Comparison of ENCODE assay signal across 8 cellular contexts in genomic region chr20:20237093-20237959, GRCh38.
DNase-seq lines count a peak whose midpoint lies in the region; ATAC-seq, FAIRE-seq and TF ChIP-seq lines count a peak whose summit lies in the region.

No MANE protein-coding gene starts in this region.

- H3K27ac ChIP-seq in PC-9: no peak overlapping the region
- no peak overlapping the region for H3K27ac ChIP-seq in HepG2 (ENCODE audit: extremely low read length, insufficient read depth, low read length)
- no peak overlapping the region for H3K27ac ChIP-seq in thoracic aorta

- no peaks in the 10 kb centered on the region for H3K9me2 ChIP-seq in PC-9 (ENCODE audit: insufficient read depth)

- H3K4me1 ChIP-seq in PC-9 (replicated peaks; ENCODE audit: insufficient read depth) (no peaks in the 10 kb centered on the region), HepG2 (ENCODE audit: insufficient read depth, low read length) (no peaks in the 10 kb centered on the region), thoracic aorta (ENCODE audit: control insufficient read depth in 1 of 2, low read depth in 2 of 2) (peaks cover 0 to 4% of the 10 kb centered on the region in 2 donors)

- peak; percentile 1 to 16 for DNase-seq in AML-193 (lab: John Stamatoyannopoulos, UW)
- DNase-seq in GM12892 (ENCODE audit: insufficient read length): peak; percentile 32
- DNase-seq in PC-9: peak in 1 of 2 experiments; percentile 21
- peak; percentile 47 for DNase-seq in cerebellar cortex (ENCODE audit: low spot score)
- DNase-seq in HepG2 (ENCODE audit: low spot score): peak; percentile 55
- DNase-seq in thoracic aorta (ENCODE audit: low spot score): no peak
- no peak for DNase-seq in cortex of kidney (lab: John Stamatoyannopoulos, UW)

- CTCF ChIA-PET in PC-9 (lab: Charles Lee) (interaction anchor here (0.7 kb wide), 1 partner anchor 481 kb away, joined by 3 read pairs; no protein-coding TSS in a partner anchor), HepG2 (lab: Yijun Ruan, JAX; ENCODE audit: low intra/inter-chr PET ratio, low total read pairs) (interaction anchor here (1.7 to 3.3 kb wide), 2 partner anchors 107 to 154 kb away, joined by 12 to 33 read pairs; no protein-coding TSS in a partner anchor)

- H3K79me2 ChIP-seq in PC-9 (ENCODE audit: low read depth) (no peaks in the 10 kb centered on the region), HepG2 (ENCODE audit: insufficient read depth, low read length) (no peaks in the 10 kb centered on the region)

- TF ChIP-seq POLR2A in GM12892 (IDR thresholded peaks at IDR 0.05; ENCODE audit: low read depth, low read length) (no peak), HepG2 (IDR thresholded peaks at IDR 0.05; ENCODE audit: insufficient read depth in 1 of 2, low read depth in 2 of 2, low read length in 2 of 2) (no peak)

- H2AFZ ChIP-seq in PC-9: no peak overlapping the region
- H2AFZ ChIP-seq in HepG2 (ENCODE audit: low read length): no peak overlapping the region

- H3K4me3 ChIP-seq in PC-9 (no peak overlapping the region), HepG2 (replicated peaks in 1 of 3; ENCODE audit: insufficient read depth in 1 of 3, low read depth in 2 of 3, low read length in 3 of 3) (no peak overlapping the region), thoracic aorta (no peak overlapping the region)

- no peak overlapping the region for H3K4me2 ChIP-seq in PC-9
- H3K4me2 ChIP-seq in HepG2 (ENCODE audit: low read depth, low read length): no peak overlapping the region

- ATAC-seq in HG03432 (IDR thresholded peaks at IDR 0.05; ENCODE audit: unreplicated experiment) (peak; percentile 80), HepG2 (peak; percentile 92), thoracic aorta (ENCODE audit: insufficient number of reproducible peaks, low FRiP score, low read depth) (no peak)

- POLR2A ChIA-PET in PC-9 (lab: Charles Lee; ENCODE audit: unreplicated experiment): no interaction called here
- POLR2A ChIA-PET in HepG2 (lab: Yijun Ruan, JAX): no interaction called here

- no peaks in the 10 kb centered on the region for H4K20me1 ChIP-seq in PC-9 (ENCODE audit: insufficient read depth)
- H4K20me1 ChIP-seq in HepG2 (ENCODE audit: insufficient read depth, low read length): no peaks in the 10 kb centered on the region

- TF ChIP-seq CTCF in PC-9 (conservative IDR thresholded peaks at IDR 0.05) (peak; percentile 74), HepG2 (CRISPR knock-in tag; IDR thresholded peaks at IDR 0.05) (peak; percentile 89), thoracic aorta (IDR thresholded peaks at IDR 0.05) (peak; percentile 62)

- WGBS in HepG2 (ENCODE audit: low lambda C conversion rate): 25% methylated on average over 11 of the region's 11 CpGs

- H3K9me3 ChIP-seq in PC-9 (ENCODE audit: insufficient read depth, low read depth) (no peaks in the 10 kb centered on the region), HepG2 (ENCODE audit: low read length) (no peaks in the 10 kb centered on the region), thoracic aorta (no peaks in the 10 kb centered on the region)

- BruUV-seq in PC-9 (replicated peaks; lab: Mats Ljungman, UMichigan) (no TSS peak), HepG2 (replicated peaks; lab: Mats Ljungman, UMichigan) (no TSS peak)

- peak; percentile 56; the same call in 1 of the 2 replicates for TF ChIP-seq RAD21 in HepG2 (CRISPR knock-in tag; IDR thresholded peaks at IDR 0.05)

- intact Hi-C loops in PC-9 (cut with micrococcal nuclease; ENCODE audit: unreplicated experiment): loop anchor here (5.0 kb wide), 2 partner anchors 155 to 610 kb away; no protein-coding TSS in a partner anchor
- intact Hi-C loops in HepG2 (cut with micrococcal nuclease; ENCODE audit: unreplicated experiment): loop anchor here (1.0 to 10.0 kb wide), 4 partner anchors 53 to 567 kb away; no protein-coding TSS in a partner anchor

- H3K27me3 ChIP-seq in PC-9 (ENCODE audit: insufficient read depth, low read depth): peaks cover 62% of the 10 kb centered on the region; the same call in 1 of the 2 replicates
- peaks cover 4 to 23% of the 10 kb centered on the region in 2 experiments; a peak in 2 of 5 replicates for H3K27me3 ChIP-seq in HepG2 (ENCODE audit: control insufficient read depth in 1 of 2, insufficient read depth in 2 of 2, low read length in 2 of 2)
- H3K27me3 ChIP-seq in thoracic aorta (replicated peaks; ENCODE audit: insufficient read depth): no peaks in the 10 kb centered on the region

- H3K36me3 ChIP-seq in PC-9 (ENCODE audit: low read depth) (no peaks in the 10 kb centered on the region), HepG2 (replicated peaks in 1 of 2; ENCODE audit: control insufficient read depth in 1 of 2, insufficient read depth in 2 of 2, low read length in 2 of 2) (no peaks in the 10 kb centered on the region), thoracic aorta (no peaks in the 10 kb centered on the region)

- TF ChIP-seq EP300 in HepG2 (IDR thresholded peaks at IDR 0.05; ENCODE audit: low read depth in 2 of 2, low read length in 2 of 2): no peak
- TF ChIP-seq EP300 in HepG2 (CRISPR knock-in tag; IDR thresholded peaks at IDR 0.05; ENCODE audit: borderline replicate concordance): no peak

- H3K9ac ChIP-seq in HepG2 (ENCODE audit: insufficient read depth, low read depth, low read length): no peak overlapping the region

- in situ Hi-C loops in HepG2 (cut with HindIII; ENCODE audit: extremely low pct_ligation_motif_present, low pct_unique_long_range_greater_than_20kb): loop anchor here (5.0 kb wide), 1 partner anchor 155 kb away; no protein-coding TSS in a partner anchor

- FAIRE-seq in GM12892 (lab: Jason Lieb, UNC) (peak; percentile 48), HepG2 (lab: Jason Lieb, UNC) (peak; percentile 93)

- H3F3A ChIP-seq in PC-9 (ENCODE audit: insufficient read depth, low read depth): no peaks in the 10 kb centered on the region

TF ChIP-seq in HepG2, 621 proteins besides CTCF, POLR2A, EP300 and RAD21 (continues in another document):
- TF ChIP-seq ZBTB40 (IDR thresholded peaks at IDR 0.05) (no peak), ZBTB40 (CRISPR knock-in tag; IDR thresholded peaks at IDR 0.05) (no peak), RNF2 (conservative IDR thresholded peaks at IDR 0.05; ENCODE audit: low read depth) (0 out of 2 replicates have a peak, but pooled peaks have one; percentile 44), SPEN (CRISPR knock-in tag; IDR thresholded peaks at IDR 0.05; ENCODE audit: low read depth) (peak; percentile 45; the same call in 1 of the 2 replicates), STAG1 (CRISPR knock-in tag; IDR thresholded peaks at IDR 0.05) (peak; percentile 81)

Comparison
In these comparisons a context has a peak if more than half of its experiments do, and no peak if none do; other contexts are left out.
1. DNase-seq: peak in AML-193 (2 of 2), GM12892 (single experiment), cerebellar cortex (single experiment) and HepG2 (single experiment); none in thoracic aorta (single experiment) and cortex of kidney (single experiment).
2. Peak in every context shown above with its lines, with median percentiles within 50 percentile points of each other: CTCF ChIP-seq.